In the genomic region with DNA sequence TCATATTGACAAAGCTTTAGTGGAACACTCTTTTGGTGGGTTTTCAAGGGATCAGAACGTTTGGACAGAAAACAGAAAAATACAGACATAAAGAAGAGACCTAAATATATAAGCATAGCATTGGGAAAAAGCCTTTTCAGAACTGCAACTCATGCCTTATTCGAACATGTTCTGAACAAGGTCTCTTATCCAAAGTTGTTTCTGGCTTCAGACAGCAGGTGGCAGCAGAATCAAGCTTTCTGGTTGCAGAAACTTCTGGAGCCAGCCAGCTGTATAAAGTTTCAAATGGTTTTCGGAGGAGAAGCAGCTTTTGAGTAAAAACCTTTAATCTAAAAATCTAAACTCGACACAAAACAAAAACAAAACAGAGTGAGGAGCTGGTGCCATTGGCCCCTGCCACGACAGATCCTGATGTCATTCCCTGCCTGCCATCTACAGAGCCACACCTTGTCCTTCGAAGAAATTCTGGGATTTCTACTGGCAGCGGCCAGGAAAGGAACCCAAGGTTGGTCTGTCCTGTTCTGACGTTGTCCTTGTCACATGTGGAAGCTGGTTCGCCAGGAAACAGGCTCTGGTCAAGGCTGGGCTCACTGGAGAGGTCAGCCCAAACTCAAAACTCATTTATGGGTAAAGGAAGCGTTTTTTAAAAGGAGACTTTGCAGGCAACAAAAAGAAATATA, we compare ENCODE assay signal across 13 cellular contexts. TPM values are rescaled to one million over a fixed set of nuclear protein-coding genes. Genes with fewer than 3 reads are reported as not detected.
DNase-seq lines count a peak whose midpoint lies in the region; ATAC-seq, FAIRE-seq and TF ChIP-seq lines count a peak whose summit lies in the region.
"Not testable (repeated sequence)": the region's sequence is repeated elsewhere in the genome, so short reads cannot be mapped to it uniquely, and the experiment has no call there.
"Had no signal": no experiment of that assay in that cellular context is flagged by ENCODE, and none has a peak within 500 bp of the region (broad histone marks: within the 10 kb centered on the region; RNA-seq: fewer than 3 reads in every experiment).

No MANE protein-coding gene starts in this region.

- not testable (repeated sequence) for H4K20me1 ChIP-seq in SK-N-SH (ENCODE audit: insufficient read depth); GM12878 (ENCODE audit: control insufficient read depth, insufficient read depth)

- CTCF ChIA-PET in SK-N-SH (lab: Yijun Ruan, JAX); GM12878 (lab: Yijun Ruan, JAX): not testable (repeated sequence)

- not testable (repeated sequence) for TF ChIP-seq EP300 in SK-N-SH (IDR thresholded peaks at IDR 0.05; ENCODE audit: borderline replicate concordance in 1 of 2, low read depth in 1 of 2, low read length in 1 of 2); GM12878 (IDR thresholded peaks at IDR 0.05; ENCODE audit: borderline replicate concordance in 1 of 2, control insufficient read depth in 1 of 2, low read depth in 2 of 2, low read length in 2 of 2)

- SMC1A ChIA-PET in GM12878 (lab: Charles Lee; ENCODE audit: uncharacterized antibody, unreplicated experiment) = not testable (repeated sequence)

- H3K27ac ChIP-seq in SK-N-SH (ENCODE audit: low read depth in 2 of 2, low read length in 1 of 2); GM12878 (ENCODE audit: control insufficient read depth, insufficient read depth); lung (ENCODE audit: low read depth in 1 of 2, low read length in 1 of 2); gastrocnemius medialis: not testable (repeated sequence)

- in situ Hi-C loops in GM12878 (cut with MboI); gastrocnemius medialis (cut with MboI; ENCODE audit: low sequenced_read_pairs in 4 of 4): not testable (repeated sequence)

- not testable (repeated sequence) for H3K9me2 ChIP-seq in SK-N-SH

- not testable (repeated sequence) for H3K9ac ChIP-seq in SK-N-SH; GM12878 (ENCODE audit: control insufficient read depth, insufficient read depth, low read length)

- not testable (repeated sequence) for DNase-seq in SK-N-SH; GM12878 (ENCODE audit: low read depth, low spot score); Right ventricle myocardium superior; lung (ENCODE audit: low spot score); gastrocnemius medialis

- 33% methylated on average over 4 of the region's 10 CpGs for whole genome bisulfite sequencing in SK-N-SH (ENCODE audit: low lambda C conversion rate)
- WGBS in GM12878 (ENCODE audit: insufficient coverage, insufficient replicate concordance, low lambda C conversion rate, missing lambda C conversion rate) = 9% methylated on average over 4 of the region's 10 CpGs
- 29 to 38% methylated on average over 4 of the region's 10 CpGs for WGBS in lung, 2 donors

- not testable (repeated sequence) for H3K36me3 ChIP-seq in SK-N-SH (replicated peaks in 1 of 2; ENCODE audit: control insufficient read depth in 1 of 2, insufficient read depth in 2 of 2, low read length in 1 of 2); GM12878 (ENCODE audit: control insufficient read depth in 2 of 2, insufficient read depth in 2 of 2, low read length in 1 of 2); lung (ENCODE audit: control insufficient read depth in 2 of 2, insufficient read depth in 2 of 2, low read length in 2 of 2); gastrocnemius medialis

- H3K4me3 ChIP-seq in SK-N-SH (ENCODE audit: low read depth in 2 of 2, low read length in 1 of 2); GM12878; lung; gastrocnemius medialis: not testable (repeated sequence)

- TF ChIP-seq CTCF in SK-N-SH (IDR thresholded peaks at IDR 0.05) (peak; percentile 23; the same call in 1 of the 2 replicates), gastrocnemius medialis (IDR thresholded peaks at IDR 0.05 in 4 of 5, conservative IDR thresholded peaks at IDR 0.05 in 1 of 5) (peak in 2 of 5 experiments; percentile 11 to 32)
- TF ChIP-seq CTCF in GM12878 (IDR thresholded peaks at IDR 0.05 in 2 of 3, conservative IDR thresholded peaks at IDR 0.05 in 1 of 3; ENCODE audit: control insufficient read depth in 2 of 3, extremely low read depth in 1 of 3, insufficient read depth in 1 of 3, low read depth in 3 of 3, low read length in 3 of 3); lung (IDR thresholded peaks at IDR 0.05; ENCODE audit: control extremely low read depth, extremely low read depth): not testable (repeated sequence)

- H3K4me2 ChIP-seq in SK-N-SH; GM12878 (ENCODE audit: control insufficient read depth, insufficient read depth): not testable (repeated sequence)

- BruUV-seq in GM12878 (replicated peaks; lab: Mats Ljungman, UMichigan) = not testable (repeated sequence)

- not testable (repeated sequence) for TF ChIP-seq RAD21 in SK-N-SH (IDR thresholded peaks at IDR 0.05; ENCODE audit: low read length); GM12878 (IDR thresholded peaks at IDR 0.05; ENCODE audit: insufficient read depth, low read depth, low read length)

- not testable (repeated sequence) for H3K9me3 ChIP-seq in SK-N-SH; GM12878 (replicated peaks; ENCODE audit: control insufficient read depth, insufficient read depth, low read length); lung (ENCODE audit: control insufficient read depth in 2 of 2, insufficient read depth in 1 of 2, low read length in 1 of 2); gastrocnemius medialis

- not testable (repeated sequence) for TF ChIP-seq POLR2A in GM12878 (IDR thresholded peaks at IDR 0.05; ENCODE audit: low read depth, low read length); gastrocnemius medialis (IDR thresholded peaks at IDR 0.05)

- RAD21 ChIA-PET in GM12878 (lab: Charles Lee; ENCODE audit: unreplicated experiment) = not testable (repeated sequence)

- not testable (repeated sequence) for H3K27me3 ChIP-seq in SK-N-SH (ENCODE audit: insufficient read depth); GM12878 (replicated peaks in 1 of 2; ENCODE audit: control insufficient read depth in 2 of 2, insufficient read depth in 2 of 2, low read length in 1 of 2); lung (ENCODE audit: control insufficient read depth, insufficient read depth); gastrocnemius medialis

- FAIRE-seq in A204.1 (lab: Jason Lieb, UNC) = peak; percentile 74
- not testable (repeated sequence) for FAIRE-seq in GM12878 (lab: Jason Lieb, UNC)

- H3K4me1 ChIP-seq in SK-N-SH (ENCODE audit: control insufficient read depth in 1 of 2, insufficient read depth in 2 of 2, low read depth in 1 of 2, low read length in 1 of 2); GM12878 (ENCODE audit: control insufficient read depth, insufficient read depth, low read length); lung (ENCODE audit: control insufficient read depth in 2 of 2, insufficient read depth in 2 of 2, low read length in 2 of 2); gastrocnemius medialis: not testable (repeated sequence)

- POLR2A ChIA-PET in SK-N-SH (lab: Yijun Ruan, JAX); GM12878 (lab: Charles Lee): not testable (repeated sequence)

- not testable (repeated sequence) for H3K79me2 ChIP-seq in SK-N-SH (ENCODE audit: insufficient read depth); GM12878 (ENCODE audit: control insufficient read depth, insufficient read depth, low read length)

- intact Hi-C loops in GM12878 (cut with micrococcal nuclease; ENCODE audit: unreplicated experiment); Right ventricle myocardium superior (cut with DNase I); gastrocnemius medialis (cut with DNase I; ENCODE audit: low total_unique reads): not testable (repeated sequence)

- H2AFZ ChIP-seq in SK-N-SH (ENCODE audit: low read depth); GM12878 (ENCODE audit: control insufficient read depth, low read depth, low read length): not testable (repeated sequence)

- ATAC-seq in GM18870 (IDR thresholded peaks at IDR 0.05; ENCODE audit: unreplicated experiment) (peak; percentile 53), HG02885 (IDR thresholded peaks at IDR 0.05; ENCODE audit: poor library complexity, unreplicated experiment) (peak; percentile 60), GM12878 (peak; percentile 87), Right ventricle myocardium superior (ENCODE audit: poor library complexity) (peak; percentile 84), lung (ENCODE audit: insufficient read depth, low FRiP score) (peak; percentile 87), gastrocnemius medialis (peak; percentile 65 to 87)

- not testable (repeated sequence) for H3F3A ChIP-seq in SK-N-SH (replicated peaks; ENCODE audit: insufficient read depth)

RNA-seq across cellular contexts. Expression of a gene that starts 35.1 kb away (rescaled TPM):
- polyA plus RNA-seq in SK-N-SH (2012; rRNA removed) (8.1 and 8.8 TPM in 2 replicates), GM12878 (2011; rRNA removed) (36.7 and 49.1 TPM in 2 replicates), GM12878 (2014; fragmentation: Illumina TruSeq; extraction: Trizol) (22.5 and 30.6 TPM in 2 replicates), GM12878 (2014; fragmentation: Nextera tagmentation; extraction: Ambion mirVana) (10 to 100 TPM in 1 of 2 experiments, 1 to 10 TPM in 1; 7.5 to 10.2 TPM), GM12878 (2014; rRNA removed) (15.7 and 19.7 TPM in 2 replicates), GM12878 (2016; fragmentation: Nextera tagmentation; extraction: Ambion mirVana) (10 to 100 TPM; 25.7 to 28.3 TPM), lung (1 to 10 TPM; 2.3 to 4.1 TPM)
- polyA plus RNA-seq in SK-N-SH (2012; cell fraction: cytosol; rRNA removed) = 8.9 and 9.2 TPM in 2 replicates
- polyA plus RNA-seq in SK-N-SH (2012; cell fraction: nucleus; rRNA removed) = 11.8 and 13.9 TPM in 2 replicates
- total RNA-seq in GM12878 (2013; cell fraction: nucleolus; rRNA removed) = 12.2 and 13.6 TPM in 2 replicates
- total RNA-seq in GM12878 (2014; rRNA removed) (12.8 and 14.1 TPM in 2 replicates), GM12878 (2014; rRNA removed; fragmentation: Illumina TruSeq; extraction: Trizol) (17.4 and 19.3 TPM in 2 replicates), GM12878 (2021) (14.2 and 15.0 TPM in 2 replicates), Right ventricle myocardium superior (1.2 TPM), lung (1 to 10 TPM; 3.1 to 5.6 TPM), gastrocnemius medialis (under 1 TPM in 2 of 4 donors, not detected in 2; 0.20 to 0.85 TPM)
- polyA plus RNA-seq in GM12878 (2011; ENCODE audit: low read depth) = 3.1 TPM
- polyA plus RNA-seq in GM12878 (2011; cell fraction: cytosol; rRNA removed) = 19.4 and 23.0 TPM in 2 replicates
- polyA plus RNA-seq in GM12878 (2011; cell fraction: nucleus; rRNA removed) = 19.2 and 26.0 TPM in 2 replicates
- polyA plus RNA-seq in GM12878 (2012) = 6.1 and 10.7 TPM in 2 replicates
- 34.9 and 43.5 TPM in 2 replicates for polyA minus RNA-seq in GM12878 (2011; rRNA and poly(A)+ RNA removed)
- polyA minus RNA-seq in GM12878 (2011; cell fraction: cytosol; rRNA and poly(A)+ RNA removed) = 9.0 and 10.8 TPM in 2 replicates
- 12.8 and 17.7 TPM in 2 replicates for polyA minus RNA-seq in GM12878 (2011; cell fraction: nucleus; rRNA and poly(A)+ RNA removed)
- total RNA-seq: thyroid gland had no signal

RNA-seq across cellular contexts. Expression of a gene that starts 35.9 kb away (rescaled TPM):
- polyA plus RNA-seq in SK-N-SH (2012; rRNA removed) (18.2 and 19.3 TPM in 2 replicates), GM12878 (2011; rRNA removed) (5.5 and 5.7 TPM in 2 replicates), GM12878 (2014; fragmentation: Illumina TruSeq; extraction: Trizol) (5.3 and 6.9 TPM in 2 replicates), GM12878 (2014; fragmentation: Nextera tagmentation; extraction: Ambion mirVana) (1 to 10 TPM; 1.2 to 2.5 TPM), GM12878 (2014; rRNA removed) (7.2 and 8.2 TPM in 2 replicates), GM12878 (2016; fragmentation: Nextera tagmentation; extraction: Ambion mirVana) (10 to 100 TPM; 12.1 to 15.0 TPM), lung (10 to 100 TPM; 14.9 to 36.4 TPM)
- 11.7 and 13.4 TPM in 2 replicates for polyA plus RNA-seq in SK-N-SH (2012; cell fraction: cytosol; rRNA removed)
- polyA plus RNA-seq in SK-N-SH (2012; cell fraction: nucleus; rRNA removed) = 88.1 and 90.9 TPM in 2 replicates
- total RNA-seq in GM12878 (2013; cell fraction: nucleolus; rRNA removed) = 26.8 and 33.2 TPM in 2 replicates
- total RNA-seq in GM12878 (2014; rRNA removed) (8.6 and 9.8 TPM in 2 replicates), GM12878 (2014; rRNA removed; fragmentation: Illumina TruSeq; extraction: Trizol) (4.9 and 5.1 TPM in 2 replicates), GM12878 (2021) (11.6 and 13.6 TPM in 2 replicates), Right ventricle myocardium superior (15.9 TPM), lung (10 to 100 TPM; 73.5 to 99.2 TPM), gastrocnemius medialis (10 to 100 TPM in 2 of 4 donors, 1 to 10 TPM in 2; 8.7 to 13.2 (median 11.0) TPM)
- 4.1 TPM for polyA plus RNA-seq in GM12878 (2011; ENCODE audit: low read depth)
- 8.2 and 8.6 TPM in 2 replicates for polyA plus RNA-seq in GM12878 (2011; cell fraction: cytosol; rRNA removed)
- 15.1 and 22.1 TPM in 2 replicates for polyA plus RNA-seq in GM12878 (2011; cell fraction: nucleus; rRNA removed)
- polyA plus RNA-seq in GM12878 (2012) = 6.8 and 7.0 TPM in 2 replicates
- polyA minus RNA-seq in GM12878 (2011; rRNA and poly(A)+ RNA removed) = 12.9 and 17.4 TPM in 2 replicates
- polyA minus RNA-seq in GM12878 (2011; cell fraction: cytosol; rRNA and poly(A)+ RNA removed) = 5.3 and 5.5 TPM in 2 replicates
- 20.1 and 48.2 TPM in 2 replicates for polyA minus RNA-seq in GM12878 (2011; cell fraction: nucleus; rRNA and poly(A)+ RNA removed)

RNA-seq across cellular contexts. Expression of a gene that starts 50.3 kb away (rescaled TPM):
- polyA plus RNA-seq in SK-N-SH (2012; rRNA removed) = not detected in 2 replicates
- not detected in 2 replicates for polyA plus RNA-seq in SK-N-SH (2012; cell fraction: cytosol; rRNA removed)
- not detected in 2 replicates for polyA plus RNA-seq in SK-N-SH (2012; cell fraction: nucleus; rRNA removed)
- not detected in 2 replicates for total RNA-seq in GM12878 (2013; cell fraction: nucleolus; rRNA removed)
- total RNA-seq in GM12878 (2014; rRNA removed) = not detected in 2 replicates
- total RNA-seq in GM12878 (2014; rRNA removed; fragmentation: Illumina TruSeq; extraction: Trizol) = not detected in 2 replicates
- total RNA-seq in GM12878 (2021) = not detected in 2 replicates
- not detected for polyA plus RNA-seq in GM12878 (2011; ENCODE audit: low read depth)
- not detected in 2 replicates for polyA plus RNA-seq in GM12878 (2011; rRNA removed)
- polyA plus RNA-seq in GM12878 (2011; cell fraction: cytosol; rRNA removed) = not detected in 2 replicates
- polyA plus RNA-seq in GM12878 (2011; cell fraction: nucleus; rRNA removed) = not detected in 2 replicates
- not detected in 2 replicates for polyA plus RNA-seq in GM12878 (2012)
- polyA plus RNA-seq in GM12878 (2014; fragmentation: Illumina TruSeq; extraction: Trizol) = not detected in 2 replicates
- polyA plus RNA-seq in GM12878 (2014; fragmentation: Nextera tagmentation; extraction: Ambion mirVana) = not detected
- polyA plus RNA-seq in GM12878 (2014; rRNA removed) = not detected in 2 replicates
- polyA plus RNA-seq in GM12878 (2016; fragmentation: Nextera tagmentation; extraction: Ambion mirVana) = not detected
- polyA minus RNA-seq in GM12878 (2011; rRNA and poly(A)+ RNA removed) = not detected in 2 replicates
- not detected in 2 replicates for polyA minus RNA-seq in GM12878 (2011; cell fraction: cytosol; rRNA and poly(A)+ RNA removed)
- not detected in 2 replicates for polyA minus RNA-seq in GM12878 (2011; cell fraction: nucleus; rRNA and poly(A)+ RNA removed)
- not detected for total RNA-seq in Right ventricle myocardium superior
- total RNA-seq in lung = not detected
- polyA plus RNA-seq in lung = not detected
- total RNA-seq in gastrocnemius medialis = not detected
- total RNA-seq: activated naive CD8-positive, alpha-beta T cell treated with anti-CD3 and anti-CD28 coated beads for 36 hours; esophagus squamous epithelium; mononuclear cell; RPMI7951 had no signal
